In genomic region chr16:67243481-67243880, GRCh38 we compare ENCODE assay signal across 8 cellular contexts. TPM values are rescaled to one million over a fixed set of nuclear protein-coding genes. Genes with fewer than 3 reads are reported as not detected.
DNase-seq lines count a peak whose midpoint lies in the region; ATAC-seq and TF ChIP-seq lines count a peak whose summit lies in the region.
"Had no signal": no experiment of that assay in that cellular context is flagged by ENCODE, and none has a peak within 500 bp of the region (broad histone marks: within the 10 kb centered on the region; RNA-seq: fewer than 3 reads in every experiment).

No MANE protein-coding gene starts in this region.

- DNase-seq in HL-60 (ENCODE audit: low read depth in 1 of 2, low spot score in 1 of 2) (peak in 1 of 2 experiments; percentile 28), left ventricle myocardium inferior (no peak)
- DNase-seq in activated CD4-positive, alpha-beta memory T cell treated with anti-CD3 and anti-CD28 coated beads, Interleukin-2, amount 10 ng/mL, durations not matched to agents 7 days and 5 days = no peak
- no peak for DNase-seq in stimulated activated naive B cell treated with anti-CD40 and anti-IgM and Interleukin-4, amounts not matched to agents 10 μg/mL and 1 μg/mL and 100 μg/mL, for 72 hours
- no peak for DNase-seq in central memory CD4-positive, alpha-beta T cell
- DNase-seq: KG1 had no signal

- peaks cover 86% of the 10 kb centered on the region for H3K4me1 ChIP-seq in left ventricle myocardium inferior

- intact Hi-C loops in left ventricle myocardium inferior (cut with micrococcal nuclease) = loop anchor here (5.0 kb wide), 1 partner anchor 994 kb away; the partner anchor contains the start of gene ESRP2

- H3K27me3 ChIP-seq in HL-60 (ENCODE audit: insufficient read depth, poor library complexity, severe bottlenecking) = peaks cover 4% of the 10 kb centered on the region
- H3K27me3 ChIP-seq in left ventricle myocardium inferior (ENCODE audit: low read depth) = peaks cover under 1% of the 10 kb centered on the region

- peak overlapping the region; percentile 98 for H3K27ac Mint-ChIP-seq in activated CD4-positive, alpha-beta memory T cell treated with anti-CD3 and anti-CD28 coated beads, Interleukin-2, amount 10 ng/mL, durations not matched to agents 7 days and 5 days
- peak overlapping the region; percentile 96 for H3K27ac Mint-ChIP-seq in stimulated activated naive B cell treated with anti-CD40 and anti-IgM and Interleukin-4, amounts not matched to agents 10 μg/mL and 1 μg/mL and 100 μg/mL, for 72 hours

- H3K36me3 Mint-ChIP-seq in activated CD4-positive, alpha-beta memory T cell treated with anti-CD3 and anti-CD28 coated beads, Interleukin-2, amount 10 ng/mL, durations not matched to agents 7 days and 5 days (ENCODE audit: low read depth) = peaks cover 19% of the 10 kb centered on the region
- H3K36me3 Mint-ChIP-seq in stimulated activated naive B cell treated with anti-CD40 and anti-IgM and Interleukin-4, amounts not matched to agents 10 μg/mL and 1 μg/mL and 100 μg/mL, for 72 hours = peaks cover 3 to 24% of the 10 kb centered on the region in 2 donors

- POLR2A ChIA-PET in activated CD4-positive, alpha-beta memory T cell treated with anti-CD3 and anti-CD28 coated beads, Interleukin-2, amount 10 ng/mL, durations not matched to agents 7 days and 5 days (lab: Charles Lee) = interaction anchor here (1.1 to 15.4 kb wide), 7 partner anchors 9 to 230 kb away, joined by 3 to 187 read pairs (median 9); partner anchors contain the start of genes E2F4 and TMEM208

- H3K4me3 ChIP-seq in HL-60 (replicated peaks; ENCODE audit: insufficient read depth, low read length) = no peak overlapping the region
- H3K4me3 ChIP-seq in left ventricle myocardium inferior = no peak overlapping the region

- peaks cover 61% of the 10 kb centered on the region for H3K4me1 Mint-ChIP-seq in activated CD4-positive, alpha-beta memory T cell treated with anti-CD3 and anti-CD28 coated beads, Interleukin-2, amount 10 ng/mL, durations not matched to agents 7 days and 5 days
- peaks cover 34 to 66% of the 10 kb centered on the region in 2 donors for H3K4me1 Mint-ChIP-seq in stimulated activated naive B cell treated with anti-CD40 and anti-IgM and Interleukin-4, amounts not matched to agents 10 μg/mL and 1 μg/mL and 100 μg/mL, for 72 hours

- no peaks in the 10 kb centered on the region for H3K9me3 ChIP-seq in left ventricle myocardium inferior (replicated peaks)

- H3K4me3 Mint-ChIP-seq in activated CD4-positive, alpha-beta memory T cell treated with anti-CD3 and anti-CD28 coated beads, Interleukin-2, amount 10 ng/mL, durations not matched to agents 7 days and 5 days = peak overlapping the region; percentile 8
- peak overlapping the region in 1 of 2 donors; percentile 92 for H3K4me3 Mint-ChIP-seq in stimulated activated naive B cell treated with anti-CD40 and anti-IgM and Interleukin-4, amounts not matched to agents 10 μg/mL and 1 μg/mL and 100 μg/mL, for 72 hours

- H3K9me3 Mint-ChIP-seq in activated CD4-positive, alpha-beta memory T cell treated with anti-CD3 and anti-CD28 coated beads, Interleukin-2, amount 10 ng/mL, durations not matched to agents 7 days and 5 days = no peaks in the 10 kb centered on the region
- H3K9me3 Mint-ChIP-seq in stimulated activated naive B cell treated with anti-CD40 and anti-IgM and Interleukin-4, amounts not matched to agents 10 μg/mL and 1 μg/mL and 100 μg/mL, for 72 hours = no peaks in the 10 kb centered on the region

- no peak for ATAC-seq in stimulated activated naive B cell treated with anti-CD40 and anti-IgM and Interleukin-4, amounts not matched to agents 10 μg/mL and 1 μg/mL and 100 μg/mL, for 72 hours (replicated peaks)
- ATAC-seq in GM21515 (IDR thresholded peaks at IDR 0.05; ENCODE audit: unreplicated experiment) (no peak), HG03175 (IDR thresholded peaks at IDR 0.05; ENCODE audit: unreplicated experiment) (no peak)

- H3K27me3 Mint-ChIP-seq in activated CD4-positive, alpha-beta memory T cell treated with anti-CD3 and anti-CD28 coated beads, Interleukin-2, amount 10 ng/mL, durations not matched to agents 7 days and 5 days = peaks cover 5% of the 10 kb centered on the region
- no peaks in the 10 kb centered on the region for H3K27me3 Mint-ChIP-seq in stimulated activated naive B cell treated with anti-CD40 and anti-IgM and Interleukin-4, amounts not matched to agents 10 μg/mL and 1 μg/mL and 100 μg/mL, for 72 hours

- peaks cover 15% of the 10 kb centered on the region for H3K36me3 ChIP-seq in left ventricle myocardium inferior

- TF ChIP-seq CTCF in HL-60 (IDR thresholded peaks at IDR 0.05; ENCODE audit: insufficient read depth, low read length) (no peak), left ventricle myocardium inferior (IDR thresholded peaks at IDR 0.05; ENCODE audit: borderline replicate concordance) (no peak)

- H3K27ac ChIP-seq in HL-60 (replicated peaks) (peak overlapping the region; percentile 68), left ventricle myocardium inferior (replicated peaks) (peak overlapping the region; percentile 98)

- CTCF ChIA-PET in activated CD4-positive, alpha-beta memory T cell treated with anti-CD3 and anti-CD28 coated beads, Interleukin-2, amount 10 ng/mL, durations not matched to agents 7 days and 5 days (lab: Charles Lee) = interaction anchor here (1.4 to 5.0 kb wide), 5 partner anchors 18 to 238 kb away, joined by 3 to 58 read pairs (median 6); partner anchors contain the start of genes ATP6V0D1, ELMO3 and TMEM208

RNA-seq across cellular contexts. Expression of gene FHOD1, which starts 3.8 kb away (rescaled TPM):
- 10 to 100 TPM; 94.8 to 99.1 TPM for total RNA-seq in activated CD4-positive, alpha-beta memory T cell treated with anti-CD3 and anti-CD28 coated beads, Interleukin-2, amount 10 ng/mL, durations not matched to agents 7 days and 5 days
- total RNA-seq in left ventricle myocardium inferior = 18.0 TPM

RNA-seq across cellular contexts. Expression of gene SLC9A5, which starts 5.3 kb away (rescaled TPM):
- 1 to 10 TPM; 2.2 to 2.8 TPM for total RNA-seq in activated CD4-positive, alpha-beta memory T cell treated with anti-CD3 and anti-CD28 coated beads, Interleukin-2, amount 10 ng/mL, durations not matched to agents 7 days and 5 days
- 1.3 TPM for total RNA-seq in left ventricle myocardium inferior

RNA-seq across cellular contexts. Expression of gene TMEM208, which starts 16.6 kb away (rescaled TPM):
- 10 to 100 TPM; 39.6 to 39.7 TPM for total RNA-seq in activated CD4-positive, alpha-beta memory T cell treated with anti-CD3 and anti-CD28 coated beads, Interleukin-2, amount 10 ng/mL, durations not matched to agents 7 days and 5 days
- 11.5 TPM for total RNA-seq in left ventricle myocardium inferior

RNA-seq across cellular contexts. Expression of gene PLEKHG4, which starts 35.9 kb away (rescaled TPM):
- total RNA-seq in activated CD4-positive, alpha-beta memory T cell treated with anti-CD3 and anti-CD28 coated beads, Interleukin-2, amount 10 ng/mL, durations not matched to agents 7 days and 5 days = 10 to 100 TPM in 1 of 2 experiments, 1 to 10 TPM in 1; 9.2 to 10.9 TPM
- 1.1 TPM for total RNA-seq in left ventricle myocardium inferior

RNA-seq across cellular contexts. Expression of gene ELMO3, which starts 44.5 kb away (rescaled TPM):
- total RNA-seq in activated CD4-positive, alpha-beta memory T cell treated with anti-CD3 and anti-CD28 coated beads, Interleukin-2, amount 10 ng/mL, durations not matched to agents 7 days and 5 days = 1 to 10 TPM; 7.3 to 8.3 TPM
- 0.80 TPM for total RNA-seq in left ventricle myocardium inferior
